25 cellular contexts compared by ENCODE assay signal in genomic region chr17:14161419-14161818, GRCh38.
"Had no signal": no experiment of that assay in that cellular context is flagged by ENCODE, and none has a peak within 500 bp of the region (broad histone marks: within the 10 kb centered on the region; RNA-seq: fewer than 3 reads in every experiment).

No MANE protein-coding gene starts in this region.

- H3K9me3 Mint-ChIP-seq: activated B cell treated with CpG ODN at 0.5 μM for 24 hours; activated CD4-positive, alpha-beta memory T cell treated with anti-CD3 and anti-CD28 coated beads, Interleukin-2, amount 10 ng/mL, durations not matched to agents 7 days and 5 days; activated CD4-positive, alpha-beta T cell treated with anti-CD3 and anti-CD28 coated beads, Interleukin-2, amount 10 ng/mL, durations not matched to agents 24 days and 14 days; activated naive CD4-positive, alpha-beta T cell treated with anti-CD3 and anti-CD28 coated beads, Interleukin-2, amount 50 U/mL, for 24 hours; T-helper 1 cell treated with Interleukin-12 subunit alpha and Interleukin-12 subunit beta and Interleukin-4 antibody, amounts not matched to agents 30 μg/mL and 1 μg/mL, for 36 hours had no signal

- H3K36me3 ChIP-seq: breast epithelium, colonic mucosa, SJSA1 had no signal

- FAIRE-seq: RCC 7860 had no signal

- DNase-seq: activated B cell treated with CpG ODN at 0.5 μM for 24 hours; activated CD4-positive, alpha-beta memory T cell treated with anti-CD3 and anti-CD28 coated beads, Interleukin-2, amount 10 ng/mL, durations not matched to agents 7 days and 5 days; activated CD4-positive, alpha-beta T cell treated with anti-CD3 and anti-CD28 coated beads for 1 hour; activated CD4-positive, alpha-beta T cell treated with anti-CD3 and anti-CD28 coated beads, Interleukin-2, amount 10 ng/mL, durations not matched to agents 24 days and 14 days; activated naive CD4-positive, alpha-beta T cell; activated T-cell treated with anti-CD3 and anti-CD28 coated beads for 4 hours; aorta; caudate nucleus; colonic mucosa; KG1; NCI-H1048; NCI-H1930; NCI-H2171; NCI-H226; NCI-H510A; NCI-H526 treated with DMSO at 0.1 percent for 48 hours; NCI-H82; SHP77; T-helper 9 cell had no signal

- H3K27ac ChIP-seq: breast epithelium, colonic mucosa, SJSA1 had no signal

- H3K4me1 Mint-ChIP-seq: activated B cell treated with CpG ODN at 0.5 μM for 24 hours had no signal

- ATAC-seq: SK-N-SH treated with all-trans-retinoic acid at 6 μM for 48 hours had no signal

- H3K4me3 Mint-ChIP-seq: activated B cell treated with CpG ODN at 0.5 μM for 24 hours; activated CD4-positive, alpha-beta memory T cell treated with anti-CD3 and anti-CD28 coated beads, Interleukin-2, amount 10 ng/mL, durations not matched to agents 7 days and 5 days; activated CD4-positive, alpha-beta T cell treated with anti-CD3 and anti-CD28 coated beads, Interleukin-2, amount 10 ng/mL, durations not matched to agents 24 days and 14 days; activated naive CD4-positive, alpha-beta T cell treated with anti-CD3 and anti-CD28 coated beads, Interleukin-2, amount 50 U/mL, for 24 hours; T-helper 1 cell treated with Interleukin-12 subunit alpha and Interleukin-12 subunit beta and Interleukin-4 antibody, amounts not matched to agents 30 μg/mL and 1 μg/mL, for 36 hours had no signal

- H3K4me1 ChIP-seq: breast epithelium, colonic mucosa, SJSA1 had no signal

- H3K4me3 ChIP-seq: breast epithelium, colonic mucosa, SJSA1 had no signal

- H3K27ac Mint-ChIP-seq: activated B cell treated with CpG ODN at 0.5 μM for 24 hours; activated CD4-positive, alpha-beta memory T cell treated with anti-CD3 and anti-CD28 coated beads, Interleukin-2, amount 10 ng/mL, durations not matched to agents 7 days and 5 days; activated CD4-positive, alpha-beta T cell treated with anti-CD3 and anti-CD28 coated beads, Interleukin-2, amount 10 ng/mL, durations not matched to agents 24 days and 14 days; activated naive CD4-positive, alpha-beta T cell treated with anti-CD3 and anti-CD28 coated beads, Interleukin-2, amount 50 U/mL, for 24 hours; T-helper 1 cell treated with Interleukin-12 subunit alpha and Interleukin-12 subunit beta and Interleukin-4 antibody, amounts not matched to agents 30 μg/mL and 1 μg/mL, for 36 hours had no signal

- H3K27me3 ChIP-seq: breast epithelium, colonic mucosa, SJSA1 had no signal

- H3K27me3 Mint-ChIP-seq: activated B cell treated with CpG ODN at 0.5 μM for 24 hours; activated CD4-positive, alpha-beta memory T cell treated with anti-CD3 and anti-CD28 coated beads, Interleukin-2, amount 10 ng/mL, durations not matched to agents 7 days and 5 days; activated CD4-positive, alpha-beta T cell treated with anti-CD3 and anti-CD28 coated beads, Interleukin-2, amount 10 ng/mL, durations not matched to agents 24 days and 14 days; activated naive CD4-positive, alpha-beta T cell treated with anti-CD3 and anti-CD28 coated beads, Interleukin-2, amount 50 U/mL, for 24 hours had no signal

- H3K9me3 ChIP-seq: breast epithelium, colonic mucosa, SJSA1 had no signal
